ENCODE assay signal across 16 cellular contexts in genomic region chr5:174454890-174455289, GRCh38.
A peak's percentile ranks its signal among the peaks of the same experiment; 100 is the strongest.
DNase-seq lines count a peak whose midpoint lies in the region; ATAC-seq and TF ChIP-seq lines count a peak whose summit lies in the region.
"Had no signal": no experiment of that assay in that cellular context is flagged by ENCODE, and none has a peak within 500 bp of the region (broad histone marks: within the 10 kb centered on the region; RNA-seq: fewer than 3 reads in every experiment).

No MANE protein-coding gene starts in this region.

- intact Hi-C loops in activated CD8-positive, alpha-beta T cell treated with anti-CD3 and anti-CD28 coated beads for 36 hours (cut with micrococcal nuclease): no loop called here

- H3K4me2 ChIP-seq in trophoblast cell (ENCODE audit: low read length): peak overlapping the region; percentile 1

- no peak overlapping the region for H3K18ac ChIP-seq in trophoblast cell (ENCODE audit: low read length)

- peak overlapping the region; percentile 98 for H2BK12ac ChIP-seq in trophoblast cell (ENCODE audit: low read length)

- peaks cover 6% of the 10 kb centered on the region for H3K79me2 ChIP-seq in trophoblast cell (ENCODE audit: control insufficient read depth, insufficient read depth, low read length, poor library complexity)

- TF ChIP-seq CTCF in activated CD8-positive, alpha-beta T cell treated with anti-CD3 and anti-CD28 coated beads for 36 hours (IDR thresholded peaks at IDR 0.05): no peak

- H2AFZ ChIP-seq in trophoblast cell (ENCODE audit: insufficient read depth, low read length, poor library complexity): no peak overlapping the region

- POLR2A ChIA-PET in activated CD8-positive, alpha-beta T cell treated with anti-CD3 and anti-CD28 coated beads, Interleukin-2, amount 10 ng/mL, durations not matched to agents 7 days and 5 days (lab: Charles Lee): no interaction called here
- POLR2A ChIA-PET in activated CD8-positive, alpha-beta T cell treated with anti-CD3 and anti-CD28 coated beads for 36 hours (lab: Charles Lee): no interaction called here
- POLR2A ChIA-PET in CD8-positive, alpha-beta memory T cell (lab: Charles Lee): no interaction called here
- POLR2A ChIA-PET in T-cell (lab: Charles Lee): no interaction called here

- H3K4me3 ChIP-seq in CD8-positive, alpha-beta memory T cell (ENCODE audit: low read length): no peak overlapping the region
- H3K4me3 ChIP-seq in trophoblast cell (ENCODE audit: low read depth, low read length): no peak overlapping the region

- peak overlapping the region; percentile 71 for H4K8ac ChIP-seq in trophoblast cell (ENCODE audit: low read depth, low read length)

- peak overlapping the region; percentile 0 for H3K4ac ChIP-seq in trophoblast cell (ENCODE audit: low read depth, low read length)

- H3K9me3 ChIP-seq in CD8-positive, alpha-beta memory T cell (ENCODE audit: low read length): no peaks in the 10 kb centered on the region
- H3K9me3 ChIP-seq in trophoblast cell (ENCODE audit: insufficient read depth, low read depth, low read length): no peaks in the 10 kb centered on the region

- no peak overlapping the region for H3K4me3 Mint-ChIP-seq in activated CD8-positive, alpha-beta T cell treated with anti-CD3 and anti-CD28 coated beads, Interleukin-2, amount 10 ng/mL, durations not matched to agents 7 days and 5 days
- H3K4me3 Mint-ChIP-seq in activated CD8-positive, alpha-beta T cell treated with anti-CD3 and anti-CD28 coated beads for 36 hours: no peak overlapping the region
- H3K4me3 Mint-ChIP-seq in CD8-positive, alpha-beta memory T cell: peak overlapping the region in 5 of 7 donors; percentile 46 to 86 (median 76)
- peak overlapping the region in 2 of 3 donors; percentile 28 to 72 for H3K4me3 Mint-ChIP-seq in T-cell
- H3K4me3 Mint-ChIP-seq: H9 had no signal

- CTCF ChIA-PET in activated CD8-positive, alpha-beta T cell treated with anti-CD3 and anti-CD28 coated beads, Interleukin-2, amount 10 ng/mL, durations not matched to agents 7 days and 5 days (lab: Charles Lee): interaction anchor here (0.8 to 1.2 kb wide), 2 partner anchors 11 to 35 kb away, joined by 3 read pairs; no protein-coding TSS in a partner anchor
- CTCF ChIA-PET in activated CD8-positive, alpha-beta T cell treated with anti-CD3 and anti-CD28 coated beads for 36 hours (lab: Charles Lee): no interaction called here
- CTCF ChIA-PET in CD8-positive, alpha-beta memory T cell (lab: Charles Lee): no interaction called here
- CTCF ChIA-PET in T-cell (lab: Charles Lee): no interaction called here

- ATAC-seq in activated CD8-positive, alpha-beta T cell treated with anti-CD3 and anti-CD28 coated beads, Interleukin-2, amount 10 ng/mL, durations not matched to agents 7 days and 5 days: peak; percentile 50
- no peak for ATAC-seq in activated CD8-positive, alpha-beta T cell treated with anti-CD3 and anti-CD28 coated beads for 36 hours
- ATAC-seq in T-cell (replicated peaks in 1 of 4): peak in 2 of 4 experiments; percentile 21 to 30
- ATAC-seq in HG02678 (IDR thresholded peaks at IDR 0.05; ENCODE audit: unreplicated experiment): no peak

- no peaks in the 10 kb centered on the region for H3K9me3 Mint-ChIP-seq in activated CD8-positive, alpha-beta T cell treated with anti-CD3 and anti-CD28 coated beads, Interleukin-2, amount 10 ng/mL, durations not matched to agents 7 days and 5 days (ENCODE audit: insufficient read depth)
- H3K9me3 Mint-ChIP-seq in activated CD8-positive, alpha-beta T cell treated with anti-CD3 and anti-CD28 coated beads for 36 hours: peaks cover 3% of the 10 kb centered on the region
- H3K9me3 Mint-ChIP-seq in CD8-positive, alpha-beta memory T cell: peaks cover 0 to 6% (median 0%) of the 10 kb centered on the region in 5 donors
- peaks cover 0 to 5% (median 4%) of the 10 kb centered on the region in 3 donors for H3K9me3 Mint-ChIP-seq in T-cell

- WGBS in trophoblast cell (ENCODE audit: extremely low coverage, insufficient coverage, insufficient read length): no CpG with 5 or more reads among the region's 3 CpGs

- no peaks in the 10 kb centered on the region for H3K27me3 Mint-ChIP-seq in activated CD8-positive, alpha-beta T cell treated with anti-CD3 and anti-CD28 coated beads, Interleukin-2, amount 10 ng/mL, durations not matched to agents 7 days and 5 days (ENCODE audit: low read depth)
- no peaks in the 10 kb centered on the region for H3K27me3 Mint-ChIP-seq in activated CD8-positive, alpha-beta T cell treated with anti-CD3 and anti-CD28 coated beads for 36 hours
- no peaks in the 10 kb centered on the region for H3K27me3 Mint-ChIP-seq in CD8-positive, alpha-beta memory T cell
- no peaks in the 10 kb centered on the region for H3K27me3 Mint-ChIP-seq in T-cell

- peak overlapping the region; percentile 90 for H2BK5ac ChIP-seq in trophoblast cell (ENCODE audit: low read depth, low read length, poor library complexity)

- no peak for DNase-seq in activated CD8-positive, alpha-beta T cell treated with anti-CD3 and anti-CD28 coated beads, Interleukin-2, amount 10 ng/mL, durations not matched to agents 7 days and 5 days
- no peak for DNase-seq in activated CD8-positive, alpha-beta T cell treated with anti-CD3 and anti-CD28 coated beads for 36 hours
- no peak for DNase-seq in CD8-positive, alpha-beta memory T cell
- DNase-seq in T-cell: no peak
- no peak for DNase-seq in trophoblast cell
- no peak for DNase-seq in globus pallidus (ENCODE audit: low spot score)
- no peak for DNase-seq in NCI-H748 treated with DMSO at 0.1 percent for 48 hours (lab: John Stamatoyannopoulos, UW)
- DNase-seq: C1 segment of cervical spinal cord, H9, IMR-90, Kasumi-1, NCI-H1105 treated with DMSO at 0.1 percent for 48 hours, NCI-H187, NCI-H345, RPMI8226 had no signal

- peak overlapping the region; percentile 72 for H2BK120ac ChIP-seq in trophoblast cell (ENCODE audit: insufficient read depth, low read length, poor library complexity)

- H3K36me3 Mint-ChIP-seq in activated CD8-positive, alpha-beta T cell treated with anti-CD3 and anti-CD28 coated beads, Interleukin-2, amount 10 ng/mL, durations not matched to agents 7 days and 5 days (ENCODE audit: low read depth): no peaks in the 10 kb centered on the region
- H3K36me3 Mint-ChIP-seq in activated CD8-positive, alpha-beta T cell treated with anti-CD3 and anti-CD28 coated beads for 36 hours (ENCODE audit: low read depth): no peaks in the 10 kb centered on the region
- no peaks in the 10 kb centered on the region for H3K36me3 Mint-ChIP-seq in CD8-positive, alpha-beta memory T cell
- no peaks in the 10 kb centered on the region for H3K36me3 Mint-ChIP-seq in T-cell

- H3K27ac ChIP-seq in CD8-positive, alpha-beta memory T cell (ENCODE audit: low read depth, low read length): no peak overlapping the region
- peak overlapping the region; percentile 79 for H3K27ac ChIP-seq in trophoblast cell (ENCODE audit: low read depth, low read length)

- no peak overlapping the region for H3K9ac ChIP-seq in trophoblast cell (ENCODE audit: low read length)

- no peaks in the 10 kb centered on the region for H3K36me3 ChIP-seq in CD8-positive, alpha-beta memory T cell (ENCODE audit: insufficient read depth, low read length)
- H3K36me3 ChIP-seq in trophoblast cell (ENCODE audit: control insufficient read depth in 1 of 2, insufficient read depth in 2 of 2, low read length in 2 of 2): peaks cover 0 to 2% of the 10 kb centered on the region in 2 experiments

- H4K12ac ChIP-seq in trophoblast cell (ENCODE audit: low read depth, low read length): no peak overlapping the region

- H3K4me1 Mint-ChIP-seq in activated CD8-positive, alpha-beta T cell treated with anti-CD3 and anti-CD28 coated beads, Interleukin-2, amount 10 ng/mL, durations not matched to agents 7 days and 5 days (ENCODE audit: low read depth): peaks cover 23% of the 10 kb centered on the region
- H3K4me1 Mint-ChIP-seq in activated CD8-positive, alpha-beta T cell treated with anti-CD3 and anti-CD28 coated beads for 36 hours (ENCODE audit: low read depth): peaks cover 19% of the 10 kb centered on the region
- peaks cover 8 to 44% (median 15%) of the 10 kb centered on the region in 3 donors for H3K4me1 Mint-ChIP-seq in CD8-positive, alpha-beta memory T cell
- peaks cover 30 to 46% (median 32%) of the 10 kb centered on the region in 3 donors for H3K4me1 Mint-ChIP-seq in T-cell

- no peak overlapping the region for H2AK5ac ChIP-seq in trophoblast cell (ENCODE audit: low read length)

- peak overlapping the region; percentile 68 for H4K91ac ChIP-seq in trophoblast cell (ENCODE audit: low read depth, low read length)

- H3K23ac ChIP-seq in trophoblast cell (ENCODE audit: low read length): no peak overlapping the region

- H3K27ac Mint-ChIP-seq in activated CD8-positive, alpha-beta T cell treated with anti-CD3 and anti-CD28 coated beads, Interleukin-2, amount 10 ng/mL, durations not matched to agents 7 days and 5 days: peak overlapping the region; percentile 78
- H3K27ac Mint-ChIP-seq in activated CD8-positive, alpha-beta T cell treated with anti-CD3 and anti-CD28 coated beads for 36 hours: no peak overlapping the region
- H3K27ac Mint-ChIP-seq in CD8-positive, alpha-beta memory T cell: peak overlapping the region in 6 of 8 donors; percentile 29 to 90 (median 54)
- H3K27ac Mint-ChIP-seq in T-cell: peak overlapping the region; percentile 69 to 79
- H3K27ac Mint-ChIP-seq: H9 had no signal

- H3K14ac ChIP-seq in trophoblast cell (ENCODE audit: low read length): peak overlapping the region; percentile 59

- H3K79me1 ChIP-seq in trophoblast cell (ENCODE audit: low read length): peaks cover 35% of the 10 kb centered on the region

- H3K4me1 ChIP-seq in CD8-positive, alpha-beta memory T cell (ENCODE audit: insufficient read depth, low read length): peaks cover 6% of the 10 kb centered on the region
- peaks cover 15 to 35% of the 10 kb centered on the region in 2 experiments for H3K4me1 ChIP-seq in trophoblast cell (ENCODE audit: control insufficient read depth in 1 of 2, insufficient read depth in 2 of 2, low read length in 2 of 2)

- no peaks in the 10 kb centered on the region for H3K27me3 ChIP-seq in CD8-positive, alpha-beta memory T cell (ENCODE audit: insufficient read depth, low read length, poor library complexity, severe bottlenecking)
- H3K27me3 ChIP-seq in trophoblast cell (ENCODE audit: insufficient read depth, low read length): no peaks in the 10 kb centered on the region

Comparison
In these comparisons a context has a peak if more than half of its experiments do, and no peak if none do; other contexts are left out.
1. H3K4me3 Mint-ChIP-seq: peak in CD8-positive, alpha-beta memory T cell (5 of 7) and T-cell (2 of 3); none in activated CD8-positive, alpha-beta T cell treated with anti-CD3 and anti-CD28 coated beads, Interleukin-2, amount 10 ng/mL, durations not matched to agents 7 days and 5 days (single experiment) and activated CD8-positive, alpha-beta T cell treated with anti-CD3 and anti-CD28 coated beads for 36 hours (single experiment).